In the genomic region with DNA sequence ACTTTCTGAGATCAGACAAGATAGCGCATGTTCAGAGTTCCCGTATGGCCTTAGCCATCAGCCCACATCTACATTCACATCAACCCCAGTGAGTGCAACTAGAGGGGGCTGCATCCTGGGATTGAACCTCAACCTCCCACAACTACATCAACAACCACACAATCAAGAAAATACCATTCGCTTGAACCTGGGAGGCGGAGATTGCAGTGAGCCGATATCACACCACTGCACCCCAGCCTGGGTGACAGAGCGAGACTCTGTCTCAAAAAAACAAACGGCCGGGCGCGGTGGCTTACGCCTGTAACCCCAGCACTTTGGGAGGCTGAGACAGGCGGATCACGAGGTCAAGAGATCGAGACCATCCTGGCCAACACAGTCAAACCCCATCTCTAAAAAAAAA, we compare ENCODE assay signal across 13 cellular contexts. TPM values are rescaled to one million over a fixed set of nuclear protein-coding genes. Genes with fewer than 3 reads are reported as not detected.
"Had no signal": no experiment of that assay in that cellular context is flagged by ENCODE, and none has a peak within 500 bp of the region (broad histone marks: within the 10 kb centered on the region; RNA-seq: fewer than 3 reads in every experiment).

No MANE protein-coding gene starts in this region.

RNA-seq across cellular contexts. Expression of a gene that starts 31.8 kb away (rescaled TPM):
- total RNA-seq: astrocyte, bronchial epithelial cell, cardiac muscle cell, chondrocyte had no signal
- polyA plus RNA-seq: cardiac muscle cell had no signal

RNA-seq across cellular contexts. Expression of a gene that starts 50.4 kb away (rescaled TPM):
- total RNA-seq: activated naive CD4-positive, alpha-beta T cell treated with anti-CD3 and anti-CD28 coated beads for 36 hours; activated naive CD4-positive, alpha-beta T cell treated with anti-CD3 and anti-CD28 coated beads, Interleukin-2, amount 50 U/mL, for 72 hours; activated naive CD8-positive, alpha-beta T cell treated with anti-CD3 and anti-CD28 coated beads for 36 hours; activated naive CD8-positive, alpha-beta T cell treated with anti-CD3 and anti-CD28 coated beads, Interleukin-2, amount 10 ng/mL, durations not matched to agents 7 days and 5 days; activated T-cell treated with anti-CD3 and anti-CD28 coated beads, Interleukin-2, amount 50 U/mL, for 4 hours; activated T-cell treated with anti-CD3 and anti-CD28 coated beads, Interleukin-2, amount 50 U/mL, for 72 hours; activated T-helper 1 cell treated with anti-CD3 and anti-CD28 coated beads, Interleukin-12 subunit alpha, Interleukin-12 subunit beta, Interleukin-2, Interleukin-4 antibody, amounts not matched to agents 30 ng/mL and 10 ng/mL and 1 ng/mL, durations not matched to agents 14 hours and 24 hours and 36 hours; activated T-helper 17 cell treated with anti-CD3 and anti-CD28 coated beads, Interleukin-2, amount 50 U/mL, for 72 hours; activated T-helper 2 cell treated with anti-CD3 and anti-CD28 coated beads, Interferon-gamma antibody, Interleukin-2, Interleukin-4, amounts not matched to agents 10 μg/mL and 5 μg/mL and 100 μg/mL, durations not matched to agents 14 hours and 24 hours and 36 hours; bronchial epithelial cell had no signal
